Comparison of ENCODE assay signal across 10 cellular contexts in genomic region chr1:159961641-159962040, GRCh38. TPM values are rescaled to one million over a fixed set of nuclear protein-coding genes. Genes with fewer than 3 reads are reported as not detected.
"Had no signal": no experiment of that assay in that cellular context is flagged by ENCODE, and none has a peak within 500 bp of the region (broad histone marks: within the 10 kb centered on the region; RNA-seq: fewer than 3 reads in every experiment).

No MANE protein-coding gene starts in this region.

RNA-seq across cellular contexts. Expression of gene SLAMF9, which starts 7.6 kb away (rescaled TPM):
- total RNA-seq: activated CD4-positive, alpha-beta T cell treated with anti-CD3 and anti-CD28 coated beads, Interleukin-2, amount 10 ng/mL, durations not matched to agents 7 days and 5 days; activated naive CD4-positive, alpha-beta T cell treated with anti-CD3 and anti-CD28 coated beads, Interleukin-2, amount 50 U/mL, for 72 hours; activated T-cell treated with anti-CD3 and anti-CD28 coated beads, Interleukin-2, amount 50 U/mL, for 72 hours; epithelial cell of proximal tubule; gastrocnemius medialis; lung microvascular endothelial cell; natural killer cell treated with Interleukin-12 subunit alpha and Interleukin-12 subunit beta and Interleukin-15 and Interleukin-18, amount 100 ng/mL, for 72 hours; right atrium auricular region; T-cell had no signal

RNA-seq across cellular contexts. Expression of gene IGSF9, which starts 16.2 kb away (rescaled TPM):
- total RNA-seq: activated CD4-positive, alpha-beta T cell treated with anti-CD3 and anti-CD28 coated beads, Interleukin-2, amount 10 ng/mL, durations not matched to agents 7 days and 5 days; activated naive CD4-positive, alpha-beta T cell treated with anti-CD3 and anti-CD28 coated beads, Interleukin-2, amount 50 U/mL, for 72 hours; lung microvascular endothelial cell; mononuclear cell; natural killer cell treated with Interleukin-12 subunit alpha and Interleukin-12 subunit beta and Interleukin-15 and Interleukin-18, amount 100 ng/mL, for 72 hours had no signal
